ENCODE assay signal across 16 cellular contexts in genomic region chr4:20354120-20354519, GRCh38.
DNase-seq lines count a peak whose midpoint lies in the region; TF ChIP-seq lines count a peak whose summit lies in the region.
"Had no signal": no experiment of that assay in that cellular context is flagged by ENCODE, and none has a peak within 500 bp of the region (broad histone marks: within the 10 kb centered on the region; RNA-seq: fewer than 3 reads in every experiment).

No MANE protein-coding gene starts in this region.

- H3K4me3 ChIP-seq in neural progenitor cell, result peak overlapping the region; percentile 3
- H3K4me3 ChIP-seq: K562, SJSA1 had no signal

- no peak overlapping the region for H3K9ac ChIP-seq in neural progenitor cell

- H3F3A ChIP-seq in neural progenitor cell (ENCODE audit: low read depth), result peaks cover 8% of the 10 kb centered on the region

- H3K27ac Mint-ChIP-seq in neural progenitor cell, result peak overlapping the region; percentile 88
- H3K27ac Mint-ChIP-seq in activated CD4-positive, alpha-beta memory T cell treated with anti-CD3 and anti-CD28 coated beads for 36 hours, result no peak overlapping the region
- H3K27ac Mint-ChIP-seq: CD4-positive, alpha-beta memory T cell; naive thymus-derived CD8-positive, alpha-beta T cell had no signal

- no peak for TF ChIP-seq CTCF in neural progenitor cell (IDR thresholded peaks at IDR 0.05)
- no peak for TF ChIP-seq CTCF in GM20000 (IDR thresholded peaks at IDR 0.05; ENCODE audit: extremely low read depth, missing control alignments)

- peak; percentile 13 for DNase-seq in NCI-H510A treated with DMSO at 0.1 percent for 48 hours (lab: John Stamatoyannopoulos, UW)
- DNase-seq in NCI-H510A (lab: John Stamatoyannopoulos, UW), result no peak
- DNase-seq in NCI-H1417 treated with DMSO at 0.1 percent for 48 hours (lab: John Stamatoyannopoulos, UW), result peak; percentile 38
- DNase-seq in SK-MEL-5 (ENCODE audit: low read depth, low spot score), result peak; percentile 11
- DNase-seq in neural progenitor cell (ENCODE audit: low spot score), result peak; percentile 72
- DNase-seq in NCI-H1436 (lab: John Stamatoyannopoulos, UW), result no peak
- DNase-seq in GM20000 (ENCODE audit: low spot score), result no peak
- DNase-seq in activated CD4-positive, alpha-beta memory T cell treated with anti-CD3 and anti-CD28 coated beads for 36 hours, result no peak
- DNase-seq: activated T-cell treated with anti-CD3 and anti-CD28 coated beads, Interleukin-2, amount 50 U/mL, for 4 hours; CD4-positive, alpha-beta memory T cell; HCEC 1CT; naive thymus-derived CD8-positive, alpha-beta T cell; NCI-H1048; stimulated activated naive CD8-positive, alpha-beta T cell treated with anti-CD3 and anti-CD28 coated beads, Interleukin-15, Interleukin-2, amounts not matched to agents 100 U/mL and 50 U/mL, for 24 hours had no signal

- no peaks in the 10 kb centered on the region for H3K27me3 ChIP-seq in neural progenitor cell
- H3K27me3 ChIP-seq: SJSA1 had no signal

- no peaks in the 10 kb centered on the region for H3K79me2 ChIP-seq in neural progenitor cell (ENCODE audit: low read depth)

- peaks cover 8% of the 10 kb centered on the region for H3K36me3 Mint-ChIP-seq in neural progenitor cell
- no peaks in the 10 kb centered on the region for H3K36me3 Mint-ChIP-seq in activated CD4-positive, alpha-beta memory T cell treated with anti-CD3 and anti-CD28 coated beads for 36 hours
- H3K36me3 Mint-ChIP-seq: CD4-positive, alpha-beta memory T cell; naive thymus-derived CD8-positive, alpha-beta T cell had no signal

- intact Hi-C loops in activated CD4-positive, alpha-beta memory T cell treated with anti-CD3 and anti-CD28 coated beads for 36 hours (cut with micrococcal nuclease), result no loop called here

- peaks cover 71% of the 10 kb centered on the region for H3K4me1 Mint-ChIP-seq in neural progenitor cell
- no peaks in the 10 kb centered on the region for H3K4me1 Mint-ChIP-seq in activated CD4-positive, alpha-beta memory T cell treated with anti-CD3 and anti-CD28 coated beads for 36 hours (ENCODE audit: low read depth)
- H3K4me1 Mint-ChIP-seq: CD4-positive, alpha-beta memory T cell; naive thymus-derived CD8-positive, alpha-beta T cell had no signal

- peak overlapping the region; percentile 65 for H3K4me3 Mint-ChIP-seq in neural progenitor cell
- H3K4me3 Mint-ChIP-seq in activated CD4-positive, alpha-beta memory T cell treated with anti-CD3 and anti-CD28 coated beads for 36 hours, result no peak overlapping the region
- H3K4me3 Mint-ChIP-seq: activated T-cell treated with anti-CD3 and anti-CD28 coated beads, Interleukin-2, amount 50 U/mL, for 4 hours; CD4-positive, alpha-beta memory T cell; naive thymus-derived CD8-positive, alpha-beta T cell had no signal

- H3K27ac ChIP-seq in neural progenitor cell, result no peak overlapping the region
- H3K27ac ChIP-seq: SJSA1 had no signal

- POLR2A ChIA-PET in activated CD4-positive, alpha-beta memory T cell treated with anti-CD3 and anti-CD28 coated beads for 36 hours (lab: Charles Lee), result no interaction called here

- H3K4me1 ChIP-seq in neural progenitor cell, result peaks cover 48% of the 10 kb centered on the region
- H3K4me1 ChIP-seq: SJSA1 had no signal

- peak overlapping the region; percentile 61 for H3K4me2 ChIP-seq in neural progenitor cell

- H3K9me3 ChIP-seq in neural progenitor cell (ENCODE audit: low read depth), result no peaks in the 10 kb centered on the region
- H3K9me3 ChIP-seq: SJSA1 had no signal

- no peaks in the 10 kb centered on the region for H3K36me3 ChIP-seq in neural progenitor cell
- H3K36me3 ChIP-seq: SJSA1 had no signal

- H3K27me3 Mint-ChIP-seq in neural progenitor cell (ENCODE audit: insufficient read depth, low read depth), result peaks cover 3% of the 10 kb centered on the region
- no peaks in the 10 kb centered on the region for H3K27me3 Mint-ChIP-seq in activated CD4-positive, alpha-beta memory T cell treated with anti-CD3 and anti-CD28 coated beads for 36 hours
- H3K27me3 Mint-ChIP-seq: CD4-positive, alpha-beta memory T cell had no signal

- no peaks in the 10 kb centered on the region for H3K9me3 Mint-ChIP-seq in neural progenitor cell
- H3K9me3 Mint-ChIP-seq in activated CD4-positive, alpha-beta memory T cell treated with anti-CD3 and anti-CD28 coated beads for 36 hours, result no peaks in the 10 kb centered on the region
- H3K9me3 Mint-ChIP-seq: activated T-cell treated with anti-CD3 and anti-CD28 coated beads, Interleukin-2, amount 50 U/mL, for 4 hours had no signal

- in situ Hi-C loops in SK-MEL-5 (cut with HindIII; ENCODE audit: low pct_unique_long_range_greater_than_20kb, low sequenced_read_pairs), result no loop called here

- H4K20me1 ChIP-seq in neural progenitor cell (ENCODE audit: low read depth), result no peaks in the 10 kb centered on the region

- CTCF ChIA-PET in activated CD4-positive, alpha-beta memory T cell treated with anti-CD3 and anti-CD28 coated beads for 36 hours (lab: Charles Lee), result no interaction called here

- H2AFZ ChIP-seq in neural progenitor cell (replicated peaks), result no peak overlapping the region

Comparison
In these comparisons a context has a peak if more than half of its experiments do, and no peak if none do; other contexts are left out.
1. DNase-seq: peak in NCI-H510A treated with DMSO at 0.1 percent for 48 hours (single experiment), NCI-H1417 treated with DMSO at 0.1 percent for 48 hours (single experiment), SK-MEL-5 (single experiment) and neural progenitor cell (single experiment); none in NCI-H510A (single experiment), NCI-H1436 (single experiment), GM20000 (single experiment) and activated CD4-positive, alpha-beta memory T cell treated with anti-CD3 and anti-CD28 coated beads for 36 hours (single experiment).